ENCODE assay signal across 24 cellular contexts in the genomic region with DNA sequence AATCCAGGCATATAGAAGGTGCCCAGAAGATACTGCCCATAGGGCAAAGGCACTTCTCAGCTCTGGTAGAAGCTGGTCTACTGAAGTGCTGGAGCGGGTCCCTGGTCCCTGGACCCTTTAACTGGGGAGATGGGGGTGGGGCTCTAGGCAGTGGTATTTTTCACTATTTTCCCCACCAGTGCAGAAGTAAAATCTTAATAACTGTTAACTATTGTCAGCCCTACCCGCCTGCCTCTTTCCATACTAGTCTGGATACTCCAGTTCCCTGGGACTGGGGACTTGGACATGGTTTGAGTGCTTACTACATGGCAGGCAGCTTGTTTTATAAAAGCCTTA. TPM values are rescaled to one million over a fixed set of nuclear protein-coding genes. Genes with fewer than 3 reads are reported as not detected.
DNase-seq lines count a peak whose midpoint lies in the region; ATAC-seq, FAIRE-seq and TF ChIP-seq lines count a peak whose summit lies in the region.
"Had no signal": no experiment of that assay in that cellular context is flagged by ENCODE, and none has a peak within 500 bp of the region (broad histone marks: within the 10 kb centered on the region; RNA-seq: fewer than 3 reads in every experiment).

No MANE protein-coding gene starts in this region.

- H3K9me3 Mint-ChIP-seq in chondrocyte (ENCODE audit: low read depth) = no peaks in the 10 kb centered on the region
- H3K9me3 Mint-ChIP-seq in mesothelial cell of epicardium = no peaks in the 10 kb centered on the region
- H3K9me3 Mint-ChIP-seq: natural killer cell treated with Interleukin-12 subunit alpha and Interleukin-12 subunit beta and Interleukin-15 and Interleukin-18, amount 100 ng/mL, for 72 hours; stimulated activated memory B cell treated with anti-CD40 and anti-IgM and Interleukin-4, amounts not matched to agents 10 μg/mL and 1 μg/mL and 100 μg/mL, for 72 hours had no signal

- FAIRE-seq in HepG2 (lab: Jason Lieb, UNC) = no peak
- FAIRE-seq: GM12892, keratinocyte had no signal

- TF ChIP-seq RAD21 in HepG2 (CRISPR knock-in tag; IDR thresholded peaks at IDR 0.05) = no peak

- H3K27me3 Mint-ChIP-seq in chondrocyte (ENCODE audit: low read depth) = no peaks in the 10 kb centered on the region
- H3K27me3 Mint-ChIP-seq in mesothelial cell of epicardium (ENCODE audit: low read depth) = no peaks in the 10 kb centered on the region

- H3K4me3 ChIP-seq in HepG2 (replicated peaks in 1 of 3; ENCODE audit: insufficient read depth in 1 of 3, low read depth in 2 of 3, low read length in 3 of 3) (no peak overlapping the region), right lobe of liver (no peak overlapping the region)
- H3K4me3 ChIP-seq: MG63, thoracic aorta had no signal

- H3K9me3 ChIP-seq in HepG2 (ENCODE audit: low read length) (no peaks in the 10 kb centered on the region), right lobe of liver (no peaks in the 10 kb centered on the region)
- H3K9me3 ChIP-seq: MG63, thoracic aorta had no signal

- H3K27me3 ChIP-seq in HepG2 (ENCODE audit: control insufficient read depth in 1 of 2, insufficient read depth in 2 of 2, low read length in 2 of 2) (no peaks in the 10 kb centered on the region), right lobe of liver (no peaks in the 10 kb centered on the region)
- H3K27me3 ChIP-seq: MG63 had no signal

- H3K4me1 ChIP-seq in HepG2 (ENCODE audit: insufficient read depth, low read length) = peaks cover 64% of the 10 kb centered on the region
- no peaks in the 10 kb centered on the region for H3K4me1 ChIP-seq in right lobe of liver

- H3K4me2 ChIP-seq in HepG2 (ENCODE audit: low read depth, low read length) = peak overlapping the region; percentile 33; the same call in 1 of the 2 replicates

- H3K9ac ChIP-seq in HepG2 (ENCODE audit: insufficient read depth, low read depth, low read length) = peak overlapping the region; percentile 7; the same call in 1 of the 2 replicates

- TF ChIP-seq EP300 in HepG2 (IDR thresholded peaks at IDR 0.05; ENCODE audit: low read depth in 2 of 2, low read length in 2 of 2) (no peak), HepG2 (CRISPR knock-in tag; IDR thresholded peaks at IDR 0.05; ENCODE audit: borderline replicate concordance) (no peak)

- intact Hi-C loops in HepG2 (cut with micrococcal nuclease; ENCODE audit: unreplicated experiment) (no loop called here), right lobe of liver (cut with DNase I) (no loop called here)

- DNase-seq in HepG2 (ENCODE audit: low spot score) = no peak
- no peak for DNase-seq in right lobe of liver
- no peak for DNase-seq in chondrocyte (ENCODE audit: low spot score)
- DNase-seq in mesothelial cell of epicardium (ENCODE audit: low spot score in 2 of 2, unreplicated experiment in 2 of 2) = no peak
- no peak for DNase-seq in NOMO-1 treated with DMSO at 0.1 percent for 48 hours (lab: John Stamatoyannopoulos, UW; ENCODE audit: unreplicated experiment)
- no peak for DNase-seq in glomerular visceral epithelial cell (ENCODE audit: extremely low spot score)
- DNase-seq in NCI-H510A treated with DMSO at 0.1 percent for 48 hours (lab: John Stamatoyannopoulos, UW) = no peak
- no peak for DNase-seq in HuH-7.5 (ENCODE audit: low spot score)
- DNase-seq: activated CD4-positive, CD25-positive, alpha-beta regulatory T cell treated with anti-CD3 and anti-CD28 coated beads, Interleukin-2, amount 50 U/mL, for 72 hours; caudate nucleus; effector CD4-positive, alpha-beta T cell; head of caudate nucleus; NCI-H187; T1000 had no signal

- peaks cover 60% of the 10 kb centered on the region for H3K4me1 Mint-ChIP-seq in chondrocyte (ENCODE audit: low read depth)
- H3K4me1 Mint-ChIP-seq in mesothelial cell of epicardium = peaks cover 55% of the 10 kb centered on the region
- H3K4me1 Mint-ChIP-seq: stimulated activated memory B cell treated with anti-CD40 and anti-IgM and Interleukin-4, amounts not matched to agents 10 μg/mL and 1 μg/mL and 100 μg/mL, for 72 hours had no signal

- H4K20me1 ChIP-seq in HepG2 (ENCODE audit: insufficient read depth, low read length) = peaks cover 33% of the 10 kb centered on the region

- H3K36me3 ChIP-seq in HepG2 (replicated peaks in 1 of 2; ENCODE audit: control insufficient read depth in 1 of 2, insufficient read depth in 2 of 2, low read length in 2 of 2) (peaks cover 14 to 62% of the 10 kb centered on the region in 2 experiments), right lobe of liver (no peaks in the 10 kb centered on the region)
- H3K36me3 ChIP-seq: MG63, thoracic aorta had no signal

- CTCF ChIA-PET in HepG2 (lab: Yijun Ruan, JAX; ENCODE audit: low intra/inter-chr PET ratio, low total read pairs) = no interaction called here

- peaks cover 86% of the 10 kb centered on the region for H3K79me2 ChIP-seq in HepG2 (ENCODE audit: insufficient read depth, low read length)

- H2AFZ ChIP-seq in HepG2 (ENCODE audit: low read length) = no peak overlapping the region

- ATAC-seq in HepG2 = peak; percentile 9; the same call in 1 of the 3 replicates
- ATAC-seq in right lobe of liver = no peak
- ATAC-seq: stimulated activated memory B cell treated with anti-CD40 and anti-IgM and Interleukin-4, amounts not matched to agents 10 μg/mL and 1 μg/mL and 100 μg/mL, for 72 hours had no signal

- H3K4me3 Mint-ChIP-seq in chondrocyte (ENCODE audit: unreplicated experiment) (no peak overlapping the region), mesothelial cell of epicardium (peak overlapping the region; percentile 17)
- H3K4me3 Mint-ChIP-seq: natural killer cell treated with Interleukin-12 subunit alpha and Interleukin-12 subunit beta and Interleukin-15 and Interleukin-18, amount 100 ng/mL, for 72 hours; stimulated activated memory B cell treated with anti-CD40 and anti-IgM and Interleukin-4, amounts not matched to agents 10 μg/mL and 1 μg/mL and 100 μg/mL, for 72 hours had no signal

- H3K27ac ChIP-seq in HepG2 (ENCODE audit: extremely low read length, insufficient read depth, low read length) = peak overlapping the region; percentile 59
- no peak overlapping the region for H3K27ac ChIP-seq in right lobe of liver
- H3K27ac ChIP-seq: C4-2B, thoracic aorta had no signal

- POLR2A ChIA-PET in HepG2 (lab: Yijun Ruan, JAX) = interaction anchor here (0.8 to 1.9 kb wide), 11 partner anchors 10 to 129 kb away, joined by 3 to 11 read pairs (median 6); partner anchors contain the start of genes ATP5MC1, IGF2BP1 and SNF8

- in situ Hi-C loops in HepG2 (cut with HindIII; ENCODE audit: extremely low pct_ligation_motif_present, low pct_unique_long_range_greater_than_20kb) = loop anchor here (5.0 kb wide), 1 partner anchor 69 kb away; no protein-coding TSS in a partner anchor

- H3K27ac Mint-ChIP-seq in chondrocyte (ENCODE audit: unreplicated experiment) = peak overlapping the region; percentile 88
- peak overlapping the region; percentile 97 for H3K27ac Mint-ChIP-seq in mesothelial cell of epicardium
- H3K27ac Mint-ChIP-seq: natural killer cell treated with Interleukin-12 subunit alpha and Interleukin-12 subunit beta and Interleukin-15 and Interleukin-18, amount 100 ng/mL, for 72 hours; stimulated activated memory B cell treated with anti-CD40 and anti-IgM and Interleukin-4, amounts not matched to agents 10 μg/mL and 1 μg/mL and 100 μg/mL, for 72 hours had no signal

- 100% methylated on average over 2 of the region's 2 CpGs for WGBS in HepG2 (ENCODE audit: low lambda C conversion rate)
- 63% methylated on average over 1 of the region's 2 CpGs for WGBS in right lobe of liver (ENCODE audit: insufficient coverage, low coverage, low lambda C conversion rate, missing lambda C conversion rate)

- TF ChIP-seq CTCF in HepG2 (CRISPR knock-in tag; IDR thresholded peaks at IDR 0.05) (no peak), right lobe of liver (IDR thresholded peaks at IDR 0.05) (no peak), chondrocyte (IDR thresholded peaks at IDR 0.05) (no peak), mesothelial cell of epicardium (IDR thresholded peaks at IDR 0.05; ENCODE audit: unreplicated experiment) (no peak)

- BruUV-seq in HepG2 (replicated peaks; lab: Mats Ljungman, UMichigan) = no TSS peak

- H3K36me3 Mint-ChIP-seq in chondrocyte (ENCODE audit: low read depth) (peaks cover 2% of the 10 kb centered on the region), mesothelial cell of epicardium (peaks cover 2% of the 10 kb centered on the region)
- H3K36me3 Mint-ChIP-seq: natural killer cell treated with Interleukin-12 subunit alpha and Interleukin-12 subunit beta and Interleukin-15 and Interleukin-18, amount 100 ng/mL, for 72 hours; stimulated activated memory B cell treated with anti-CD40 and anti-IgM and Interleukin-4, amounts not matched to agents 10 μg/mL and 1 μg/mL and 100 μg/mL, for 72 hours had no signal

- no peak for TF ChIP-seq POLR2A in HepG2 (IDR thresholded peaks at IDR 0.05; ENCODE audit: insufficient read depth in 1 of 2, low read depth in 2 of 2, low read length in 2 of 2)
- no peak for TF ChIP-seq POLR2A in right lobe of liver (IDR thresholded peaks at IDR 0.05)

RNA-seq across cellular contexts. Expression of gene IGF2BP1, which starts 24.6 kb away (rescaled TPM):
- total RNA-seq in HepG2 (2016; rRNA removed; fragmentation: Illumina TruSeq; extraction: Trizol) (75.1 and 116 TPM in 2 replicates), right lobe of liver (under 1 TPM in 1 of 6 experiments, not detected in 5; 0.56 TPM), chondrocyte (47.1 to 60.0 TPM (median 57.6 TPM) in 3 replicates), mesothelial cell of epicardium (225 to 227 TPM (median 227 TPM) in 3 replicates)
- 9.9 and 10.7 TPM in 2 replicates for total RNA-seq in HepG2 (2016; cell fraction: cytosol; rRNA removed; fragmentation: Illumina TruSeq; extraction: Trizol; ENCODE audit: low read depth)
- 72.3 and 98.1 TPM in 2 replicates for total RNA-seq in HepG2 (2016; cell fraction: insoluble cytoplasmic fraction; rRNA removed; fragmentation: Illumina TruSeq; extraction: Trizol)
- total RNA-seq in HepG2 (2016; cell fraction: membrane; rRNA removed; fragmentation: Illumina TruSeq; extraction: Trizol) = 48.4 and 51.3 TPM in 2 replicates
- 85.9 and 101 TPM in 2 replicates for total RNA-seq in HepG2 (2016; cell fraction: nucleus; rRNA removed; fragmentation: Illumina TruSeq; extraction: Trizol)
- 29.0 and 29.7 TPM in 2 replicates for polyA plus RNA-seq in HepG2 (2011; rRNA removed)
- polyA plus RNA-seq in HepG2 (2011; cell fraction: cytosol; rRNA removed) = 20.8 and 22.5 TPM in 2 replicates
- polyA plus RNA-seq in HepG2 (2011; cell fraction: nucleus; rRNA removed) = 55.5 and 77.0 TPM in 2 replicates
- polyA plus RNA-seq in HepG2 (2012) = 38.7 and 44.9 TPM in 2 replicates
- polyA plus RNA-seq in HepG2 (2016; cell fraction: cytosol; fragmentation: Illumina TruSeq; extraction: Trizol; ENCODE audit: low read depth) = 5.3 and 5.9 TPM in 2 replicates
- 74.2 and 94.4 TPM in 2 replicates for polyA plus RNA-seq in HepG2 (2016; cell fraction: insoluble cytoplasmic fraction; fragmentation: Illumina TruSeq; extraction: Trizol; ENCODE audit: low read depth)
- 16.6 and 19.1 TPM in 2 replicates for polyA plus RNA-seq in HepG2 (2016; cell fraction: membrane; fragmentation: Illumina TruSeq; extraction: Trizol; ENCODE audit: low read depth)
- polyA plus RNA-seq in HepG2 (2016; cell fraction: nucleus; fragmentation: Illumina TruSeq; extraction: Trizol; ENCODE audit: insufficient read depth, low read depth) = 92.5 and 99.5 TPM in 2 replicates
- polyA minus RNA-seq in HepG2 (2011; rRNA and poly(A)+ RNA removed; ENCODE audit: low replicate concordance) = 12.9 and 68.2 TPM in 2 replicates
- 68.9 and 72.7 TPM in 2 replicates for polyA minus RNA-seq in HepG2 (2011; cell fraction: cytosol; rRNA and poly(A)+ RNA removed)
- 66.3 and 72.9 TPM in 2 replicates for polyA minus RNA-seq in HepG2 (2011; cell fraction: nucleus; rRNA and poly(A)+ RNA removed)
- polyA plus RNA-seq: keratinocyte had no signal

RNA-seq across cellular contexts. Expression of gene GIP, which starts 53.3 kb away (rescaled TPM):
- total RNA-seq in HepG2 (2016; rRNA removed; fragmentation: Illumina TruSeq; extraction: Trizol) (0.73 TPM in 1 of 2 replicates, not detected in the other), right lobe of liver (not detected), chondrocyte (not detected in 3 replicates), mesothelial cell of epicardium (not detected in 3 replicates)
- 0.71 and 1.1 TPM in 2 replicates for total RNA-seq in HepG2 (2016; cell fraction: cytosol; rRNA removed; fragmentation: Illumina TruSeq; extraction: Trizol; ENCODE audit: low read depth)
- total RNA-seq in HepG2 (2016; cell fraction: insoluble cytoplasmic fraction; rRNA removed; fragmentation: Illumina TruSeq; extraction: Trizol) = 0.39 and 0.52 TPM in 2 replicates
- 0.38 and 0.46 TPM in 2 replicates for total RNA-seq in HepG2 (2016; cell fraction: membrane; rRNA removed; fragmentation: Illumina TruSeq; extraction: Trizol)
- not detected in 2 replicates for total RNA-seq in HepG2 (2016; cell fraction: nucleus; rRNA removed; fragmentation: Illumina TruSeq; extraction: Trizol)
- 0.55 and 0.70 TPM in 2 replicates for polyA plus RNA-seq in HepG2 (2011; rRNA removed)
- polyA plus RNA-seq in HepG2 (2011; cell fraction: cytosol; rRNA removed) = 0.20 TPM in 1 of 2 replicates, not detected in the other
- polyA plus RNA-seq in HepG2 (2011; cell fraction: nucleus; rRNA removed) = not detected in 2 replicates
- 0.56 TPM in 1 of 2 replicates, not detected in the other for polyA plus RNA-seq in HepG2 (2012)
- 1.2 and 2.0 TPM in 2 replicates for polyA plus RNA-seq in HepG2 (2016; cell fraction: cytosol; fragmentation: Illumina TruSeq; extraction: Trizol; ENCODE audit: low read depth)
- polyA plus RNA-seq in HepG2 (2016; cell fraction: insoluble cytoplasmic fraction; fragmentation: Illumina TruSeq; extraction: Trizol; ENCODE audit: low read depth) = 0.86 TPM in 1 of 2 replicates, not detected in the other
- polyA plus RNA-seq in HepG2 (2016; cell fraction: membrane; fragmentation: Illumina TruSeq; extraction: Trizol; ENCODE audit: low read depth) = 0.58 and 0.61 TPM in 2 replicates
- not detected in 2 replicates for polyA plus RNA-seq in HepG2 (2016; cell fraction: nucleus; fragmentation: Illumina TruSeq; extraction: Trizol; ENCODE audit: insufficient read depth, low read depth)
- not detected in 2 replicates for polyA minus RNA-seq in HepG2 (2011; rRNA and poly(A)+ RNA removed; ENCODE audit: low replicate concordance)
- polyA minus RNA-seq in HepG2 (2011; cell fraction: cytosol; rRNA and poly(A)+ RNA removed) = not detected in 2 replicates
- not detected in 2 replicates for polyA minus RNA-seq in HepG2 (2011; cell fraction: nucleus; rRNA and poly(A)+ RNA removed)
- total RNA-seq: natural killer cell treated with Interleukin-12 subunit alpha and Interleukin-12 subunit beta and Interleukin-15 and Interleukin-18, amount 100 ng/mL, for 72 hours; NCI-H460; SK-MEL-5; thoracic aorta had no signal
- polyA plus RNA-seq: adipose tissue, keratinocyte had no signal

Comparison
In these comparisons a context has a peak if more than half of its experiments do, and no peak if none do; other contexts are left out.
1. RNA of gene IGF2BP1, which starts 24.6 kb away (total RNA-seq): 225 to 227 TPM in mesothelial cell of epicardium, 9.9 to 116 TPM in HepG2 and 47.1 to 60.0 TPM in chondrocyte; 0.56 TPM in right lobe of liver; every median in the first group is over 4 times any median in the second.